8 cellular contexts compared by ENCODE assay signal in genomic region chr4:129092636-129093172, GRCh38. TPM values are rescaled to one million over a fixed set of nuclear protein-coding genes. Genes with fewer than 3 reads are reported as not detected.
DNase-seq lines count a peak whose midpoint lies in the region; TF ChIP-seq lines count a peak whose summit lies in the region.

No MANE protein-coding gene starts in this region.

- H3K4me3 ChIP-seq in Caco-2 (ENCODE audit: low read depth, low read length) (peak overlapping the region; percentile 80), esophagus muscularis mucosa (peak overlapping the region; percentile 63 to 90 (median 84))

- POLR2A ChIA-PET in Caco-2 (lab: Charles Lee): interaction anchor here (1.0 kb wide), 1 partner anchor 280 kb away, joined by 3 read pairs; no protein-coding TSS in a partner anchor

- intact Hi-C loops in Caco-2 (cut with micrococcal nuclease; ENCODE audit: unreplicated experiment): loop anchor here (5.0 to 10.0 kb wide), 3 partner anchors 45 to 1030 kb away; partner anchors contain the start of gene LARP1B
- intact Hi-C loops in esophagus muscularis mucosa (cut with DNase I): no loop called here

- TF ChIP-seq CTCF in Caco-2 (IDR thresholded peaks at IDR 0.05; ENCODE audit: insufficient read depth in 1 of 2, low read depth in 1 of 2, low read length in 1 of 2, severe bottlenecking in 1 of 2, unreplicated experiment in 1 of 2) (no peak), esophagus muscularis mucosa (IDR thresholded peaks at IDR 0.05) (no peak), osteocyte (IDR thresholded peaks at IDR 0.05) (peak; percentile 15)

- BruUV-seq in Caco-2 (replicated peaks; lab: Mats Ljungman, UMichigan): TSS peak; percentile 66

- no peak for DNase-seq in Caco-2
- DNase-seq in NCI-H526 treated with DMSO at 0.1 percent for 48 hours (lab: John Stamatoyannopoulos, UW): peak; percentile 48
- no peak for DNase-seq in esophagus muscularis mucosa (ENCODE audit: extremely low spot score)
- no peak for DNase-seq in osteocyte (ENCODE audit: extremely low spot score, unreplicated experiment)
- DNase-seq in central memory CD4-positive, alpha-beta T cell: no peak
- no peak for DNase-seq in CD1c-positive myeloid dendritic cell (ENCODE audit: extremely low spot score)
- DNase-seq in stimulated activated CD4-positive, alpha-beta T cell treated with anti-CD3 and anti-CD28 coated beads, Interleukin-4, amount 100 ng/mL, for 4 hours: no peak
- DNase-seq in activated T-cell treated with anti-CD3 and anti-CD28 coated beads, Interleukin-2, amount 50 U/mL, for 1 hour: no peak

- no peaks in the 10 kb centered on the region for H3K27me3 Mint-ChIP-seq in Caco-2 (ENCODE audit: insufficient read depth, unreplicated experiment)
- no peaks in the 10 kb centered on the region for H3K27me3 Mint-ChIP-seq in osteocyte (ENCODE audit: unreplicated experiment)

- H3K36me3 Mint-ChIP-seq in Caco-2 (ENCODE audit: insufficient read depth, unreplicated experiment) (no peaks in the 10 kb centered on the region), osteocyte (ENCODE audit: unreplicated experiment) (no peaks in the 10 kb centered on the region)

- no peaks in the 10 kb centered on the region for H3K9me3 Mint-ChIP-seq in Caco-2 (ENCODE audit: unreplicated experiment)
- no peaks in the 10 kb centered on the region for H3K9me3 Mint-ChIP-seq in osteocyte (ENCODE audit: unreplicated experiment)

- H3K36me3 ChIP-seq in Caco-2 (ENCODE audit: control insufficient read depth, insufficient read depth, low read length) (no peaks in the 10 kb centered on the region), esophagus muscularis mucosa (no peaks in the 10 kb centered on the region)

- TF ChIP-seq EP300 in esophagus muscularis mucosa (IDR thresholded peaks at IDR 0.05): no peak

- CTCF ChIA-PET in Caco-2 (lab: Charles Lee): interaction anchor here (1.3 kb wide), 1 partner anchor 1127 kb away, joined by 3 read pairs; the partner anchor contains the start of gene ABHD18

- H3K4me1 ChIP-seq in Caco-2 (peaks cover 11% of the 10 kb centered on the region; the same call in 1 of the 2 replicates), esophagus muscularis mucosa (peaks cover 12 to 44% (median 30%) of the 10 kb centered on the region in 4 donors)

- under 1% methylated on average over 10 of the region's 10 CpGs for WGBS in esophagus muscularis mucosa

- no peak for TF ChIP-seq POLR2A in esophagus muscularis mucosa (IDR thresholded peaks at IDR 0.05; ENCODE audit: low read depth)

- H3K9me3 ChIP-seq in Caco-2: no peaks in the 10 kb centered on the region
- no peaks in the 10 kb centered on the region for H3K9me3 ChIP-seq in esophagus muscularis mucosa

- H3K4me1 Mint-ChIP-seq in Caco-2 (ENCODE audit: low read depth, unreplicated experiment) (peaks cover 8% of the 10 kb centered on the region), osteocyte (ENCODE audit: unreplicated experiment) (peaks cover 18% of the 10 kb centered on the region)

- H3K4me3 Mint-ChIP-seq in Caco-2 (ENCODE audit: unreplicated experiment) (no peak overlapping the region), osteocyte (ENCODE audit: unreplicated experiment) (no peak overlapping the region)

- peak overlapping the region; percentile 92 to 97 (median 96) for H3K27ac ChIP-seq in esophagus muscularis mucosa (replicated peaks in 1 of 4)

- H3K27ac Mint-ChIP-seq in Caco-2 (ENCODE audit: unreplicated experiment): no peak overlapping the region
- no peak overlapping the region for H3K27ac Mint-ChIP-seq in osteocyte (ENCODE audit: unreplicated experiment)

- no peaks in the 10 kb centered on the region for H3K27me3 ChIP-seq in Caco-2 (replicated peaks; ENCODE audit: control insufficient read depth, insufficient read depth, low read length)
- H3K27me3 ChIP-seq in esophagus muscularis mucosa: no peaks in the 10 kb centered on the region

RNA-seq across cellular contexts. Expression of gene SCLT1, which starts 0.6 kb away (rescaled TPM):
- 9.3 and 10.9 TPM in 2 replicates for total RNA-seq in Caco-2 (2022)
- 10 to 100 TPM in 2 of 4 donors, 1 to 10 TPM in 2; 6.4 to 12.5 (median 9.7) TPM for total RNA-seq in esophagus muscularis mucosa
- total RNA-seq in osteocyte: 13.6 and 14.0 TPM in 2 replicates

RNA-seq across cellular contexts. Expression of gene C4orf33, which starts 3.2 kb away (rescaled TPM):
- 6.2 TPM in 2 replicates for total RNA-seq in Caco-2 (2022)
- 1 to 10 TPM; 4.8 to 7.2 (median 5.6) TPM for total RNA-seq in esophagus muscularis mucosa
- 6.7 and 7.2 TPM in 2 replicates for total RNA-seq in osteocyte
